In the genomic region with DNA sequence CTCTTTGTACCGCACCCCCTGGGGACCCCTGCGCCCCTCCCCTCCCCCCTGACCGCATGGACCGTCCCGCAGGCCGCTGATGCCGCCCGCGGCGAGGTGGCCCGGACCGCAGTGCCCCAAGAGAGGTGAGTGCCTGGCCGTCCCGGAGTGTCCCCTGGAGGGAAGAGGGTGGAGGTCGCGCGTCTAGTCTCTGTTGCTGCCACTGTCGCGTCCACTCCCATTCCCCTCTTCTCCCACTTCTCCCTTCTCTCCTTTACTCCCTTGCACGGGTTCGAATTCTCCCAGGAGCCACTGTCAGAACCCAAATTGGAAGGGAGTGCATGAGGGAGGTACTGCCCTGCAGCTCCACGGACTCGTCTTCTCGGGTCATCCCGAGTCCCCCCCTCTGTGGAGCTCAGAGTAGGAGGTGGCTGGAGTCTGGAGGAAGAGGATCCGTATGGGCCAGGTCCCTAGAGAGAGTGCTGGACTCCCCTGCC, we compare ENCODE assay signal across 1 cellular context.
TF ChIP-seq lines count a peak whose summit lies in the region.

No MANE protein-coding gene starts in this region.

TF ChIP-seq in IMR-90, 13 proteins besides CTCF, POLR2A, EP300 and RAD21 (continued from another document):
- TF ChIP-seq MXI1 (IDR thresholded peaks at IDR 0.05; ENCODE audit: borderline replicate concordance, low read depth, low read length) = no peak
- TF ChIP-seq NFE2L2 (IDR thresholded peaks at IDR 0.05; ENCODE audit: low read depth, low read length) = no peak
- no peak for TF ChIP-seq RCOR1 (IDR thresholded peaks at IDR 0.05; ENCODE audit: insufficient replicate concordance, low read length)
- no peak for TF ChIP-seq MAFK (IDR thresholded peaks at IDR 0.05; ENCODE audit: low read depth, low read length)
- TF ChIP-seq, protein P1, sequence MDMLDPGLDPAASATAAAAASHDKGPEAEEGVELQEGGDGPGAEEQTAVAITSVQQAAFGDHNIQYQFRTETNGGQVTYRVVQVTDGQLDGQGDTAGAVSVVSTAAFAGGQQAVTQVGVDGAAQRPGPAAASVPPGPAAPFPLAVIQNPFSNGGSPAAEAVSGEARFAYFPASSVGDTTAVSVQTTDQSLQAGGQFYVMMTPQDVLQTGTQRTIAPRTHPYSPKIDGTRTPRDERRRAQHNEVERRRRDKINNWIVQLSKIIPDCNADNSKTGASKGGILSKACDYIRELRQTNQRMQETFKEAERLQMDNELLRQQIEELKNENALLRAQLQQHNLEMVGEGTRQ (IDR thresholded peaks at IDR 0.05; ENCODE audit: low read depth, low read length) = no peak
